ENCODE assay signal across 8 cellular contexts in genomic region chr3:43378066-43378935, GRCh38.
DNase-seq lines count a peak whose midpoint lies in the region; ATAC-seq and TF ChIP-seq lines count a peak whose summit lies in the region.

No MANE protein-coding gene starts in this region.

- peaks cover 13% of the 10 kb centered on the region for H3K4me1 Mint-ChIP-seq in activated T-cell treated with anti-CD3 and anti-CD28 coated beads, Interleukin-2, amount 50 U/mL, for 72 hours (ENCODE audit: low read depth)

- TF ChIP-seq CTCF in DOHH2 (IDR thresholded peaks at IDR 0.05; ENCODE audit: low read depth, low read length, poor library complexity, severe bottlenecking) (peak; percentile 72), HFF-Myc (IDR thresholded peaks at IDR 0.05; ENCODE audit: low read depth, low read length, missing control alignments) (peak; percentile 72), foreskin keratinocyte (conservative IDR thresholded peaks at IDR 0.05) (peak; percentile 83)

- H3K36me3 Mint-ChIP-seq in activated T-cell treated with anti-CD3 and anti-CD28 coated beads, Interleukin-2, amount 50 U/mL, for 72 hours (ENCODE audit: insufficient read depth in 2 of 2) = no peaks in the 10 kb centered on the region

- no peak overlapping the region for H3K27ac Mint-ChIP-seq in activated T-cell treated with anti-CD3 and anti-CD28 coated beads, Interleukin-2, amount 50 U/mL, for 72 hours

- H3K27ac ChIP-seq in DOHH2 (ENCODE audit: low read depth, low read length) (no peak overlapping the region), foreskin keratinocyte (no peak overlapping the region)

- no peak overlapping the region for H3K4me2 ChIP-seq in DOHH2 (ENCODE audit: low read length)

- no peaks in the 10 kb centered on the region for H3K9me2 ChIP-seq in DOHH2 (replicated peaks; ENCODE audit: control insufficient read depth, low read length)

- no peak overlapping the region for H3K4me3 Mint-ChIP-seq in activated T-cell treated with anti-CD3 and anti-CD28 coated beads, Interleukin-2, amount 50 U/mL, for 72 hours

- H3K9me3 Mint-ChIP-seq in activated T-cell treated with anti-CD3 and anti-CD28 coated beads, Interleukin-2, amount 50 U/mL, for 72 hours = peaks cover 0 to 1% of the 10 kb centered on the region in 2 donors

- H3K9me3 ChIP-seq in DOHH2 (ENCODE audit: control insufficient read depth, insufficient read depth, low read length) = no peaks in the 10 kb centered on the region
- H3K9me3 ChIP-seq in NT2/D1 (ENCODE audit: insufficient read depth, low read length) = no peaks in the 10 kb centered on the region

- H3K27me3 Mint-ChIP-seq in activated T-cell treated with anti-CD3 and anti-CD28 coated beads, Interleukin-2, amount 50 U/mL, for 72 hours (ENCODE audit: low read depth) = no peaks in the 10 kb centered on the region

- H3K4me3 ChIP-seq in DOHH2 (ENCODE audit: low read length) (no peak overlapping the region), HFF-Myc (replicated peaks; ENCODE audit: low read depth, low read length) (no peak overlapping the region), NT2/D1 (ENCODE audit: insufficient read length, low read depth) (no peak overlapping the region)

- H3F3A ChIP-seq in DOHH2 (ENCODE audit: control insufficient read depth, insufficient read depth) = no peaks in the 10 kb centered on the region

- H3K79me2 ChIP-seq in DOHH2 (ENCODE audit: control insufficient read depth, low read length) = no peaks in the 10 kb centered on the region

- no peaks in the 10 kb centered on the region for H3K27me3 ChIP-seq in DOHH2 (ENCODE audit: control insufficient read depth, low read length)
- H3K27me3 ChIP-seq in NT2/D1 (ENCODE audit: insufficient read depth, insufficient read length) = no peaks in the 10 kb centered on the region
- H3K27me3 ChIP-seq in foreskin keratinocyte = no peaks in the 10 kb centered on the region

- peak; percentile 84 to 86 for ATAC-seq in activated T-cell treated with anti-CD3 and anti-CD28 coated beads, Interleukin-2, amount 50 U/mL, for 72 hours (replicated peaks in 1 of 2)
- ATAC-seq in foreskin keratinocyte (peak; percentile 89), HG03097 (IDR thresholded peaks at IDR 0.05; ENCODE audit: low FRiP score, unreplicated experiment) (no peak)

- H3K9ac ChIP-seq in NT2/D1 (ENCODE audit: insufficient read length, low read depth) = no peak overlapping the region

- no peak for DNase-seq in HFF-Myc (ENCODE audit: extremely low read depth, low read depth)
- DNase-seq in NT2/D1 (ENCODE audit: low read depth, low spot score) = peak; percentile 46
- peak; percentile 68 to 73 for DNase-seq in activated T-cell treated with anti-CD3 and anti-CD28 coated beads, Interleukin-2, amount 50 U/mL, for 72 hours
- DNase-seq in foreskin keratinocyte = peak; percentile 9 to 34
- peak; percentile 40 to 60 (median 54) for DNase-seq in stimulated activated CD4-positive, alpha-beta T cell treated with anti-CD3 and anti-CD28 coated beads, Interleukin-12 subunit alpha, Interleukin-12 subunit beta, amount 100 ng/mL, for 48 hours (ENCODE audit: low read depth in 2 of 3, low spot score in 1 of 3)
- DNase-seq in DMS114 treated with DMSO at 0.1 percent for 48 hours (lab: John Stamatoyannopoulos, UW; ENCODE audit: unreplicated experiment) = no peak

- no peaks in the 10 kb centered on the region for H3K4me1 ChIP-seq in DOHH2 (ENCODE audit: control insufficient read depth, low read length)
- H3K4me1 ChIP-seq in NT2/D1 (ENCODE audit: insufficient read depth, insufficient read length) = peaks cover 3% of the 10 kb centered on the region
- no peaks in the 10 kb centered on the region for H3K4me1 ChIP-seq in foreskin keratinocyte

- no peaks in the 10 kb centered on the region for H3K36me3 ChIP-seq in DOHH2 (ENCODE audit: control insufficient read depth, low read length)
- no peaks in the 10 kb centered on the region for H3K36me3 ChIP-seq in NT2/D1 (ENCODE audit: insufficient read depth, insufficient read length, low read length)

- no peaks in the 10 kb centered on the region for H4K20me1 ChIP-seq in DOHH2 (ENCODE audit: control insufficient read depth, insufficient read depth, low read depth, low read length)

Comparison
In these comparisons a context has a peak if more than half of its experiments do, and no peak if none do; other contexts are left out.
1. DNase-seq: peak in NT2/D1 (single experiment), activated T-cell treated with anti-CD3 and anti-CD28 coated beads, Interleukin-2, amount 50 U/mL, for 72 hours (2 of 2), foreskin keratinocyte (2 of 2) and stimulated activated CD4-positive, alpha-beta T cell treated with anti-CD3 and anti-CD28 coated beads, Interleukin-12 subunit alpha, Interleukin-12 subunit beta, amount 100 ng/mL, for 48 hours (3 of 3); none in HFF-Myc (single experiment) and DMS114 treated with DMSO at 0.1 percent for 48 hours (single experiment).
2. Peak in every context shown above with its lines, with median percentiles within 50 percentile points of each other: CTCF ChIP-seq.